In genomic region chr9:22108581-22109370, GRCh38 we compare ENCODE assay signal across 22 cellular contexts.
DNase-seq lines count a peak whose midpoint lies in the region; ATAC-seq and TF ChIP-seq lines count a peak whose summit lies in the region.
"Had no signal": no experiment of that assay in that cellular context is flagged by ENCODE, and none has a peak within 500 bp of the region (broad histone marks: within the 10 kb centered on the region; RNA-seq: fewer than 3 reads in every experiment).

No MANE protein-coding gene starts in this region.

- DNase-seq in HCEC 1CT (peak; percentile 37), amniotic epithelial cell (ENCODE audit: low read depth) (peak; percentile 28), foreskin keratinocyte (no peak), progenitor cell of endocrine pancreas (ENCODE audit: low spot score, unreplicated experiment) (no peak), SKM-1 treated with dmso at 0.1 percent for 144 hours (lab: John Stamatoyannopoulos, UW; ENCODE audit: unreplicated experiment) (no peak)
- DNase-seq in activated CD4-positive, alpha-beta T cell treated with anti-CD3 and anti-CD28 coated beads, Interleukin-2, amount 50 U/mL, for 1 hour: no peak
- DNase-seq: activated CD4-positive, alpha-beta T cell treated with anti-CD3 and anti-CD28 coated beads, Interleukin-2, amount 10 ng/mL, durations not matched to agents 24 days and 14 days; activated CD8-positive, alpha-beta memory T cell treated with anti-CD3 and anti-CD28 coated beads, Interleukin-2, amount 50 U/mL, for 4 hours; amniotic stem cell; caudate nucleus; left lung; MV-4-11; NCI-H187; NCI-H2227 treated with DMSO at 0.1 percent for 48 hours; NCI-H82; PC-3; SIG-M5; T-helper 1 cell had no signal

- peaks cover 5% of the 10 kb centered on the region for H3K9me3 Mint-ChIP-seq in progenitor cell of endocrine pancreas (ENCODE audit: low read depth)
- H3K9me3 Mint-ChIP-seq: neural crest cell had no signal

- peak overlapping the region; percentile 33 for H3K27ac ChIP-seq in foreskin keratinocyte
- H3K27ac ChIP-seq: BLaER1 treated with 17β-estradiol and CSF1 and Interleukin-3, amounts not matched to agents 10 nM and 100 nM had no signal

- ATAC-seq in foreskin keratinocyte: no peak
- no peak for ATAC-seq in GM21737 (IDR thresholded peaks at IDR 0.05; ENCODE audit: unreplicated experiment)
- no peak for ATAC-seq in HG03457 (IDR thresholded peaks at IDR 0.05; ENCODE audit: unreplicated experiment)
- ATAC-seq: left lung, PC-3 had no signal

- TF ChIP-seq CTCF in foreskin keratinocyte (conservative IDR thresholded peaks at IDR 0.05): no peak
- no peak for TF ChIP-seq CTCF in progenitor cell of endocrine pancreas (IDR thresholded peaks at IDR 0.05; ENCODE audit: unreplicated experiment)

- H3K27me3 ChIP-seq in foreskin keratinocyte: no peaks in the 10 kb centered on the region
- H3K27me3 ChIP-seq: BLaER1 treated with 17β-estradiol and CSF1 and Interleukin-3, amounts not matched to agents 10 nM and 100 nM had no signal

- H3K27ac Mint-ChIP-seq in progenitor cell of endocrine pancreas: peak overlapping the region; percentile 89
- H3K27ac Mint-ChIP-seq: activated CD4-positive, alpha-beta T cell treated with anti-CD3 and anti-CD28 coated beads, Interleukin-2, amount 10 ng/mL, durations not matched to agents 24 days and 14 days had no signal

- H3K27me3 Mint-ChIP-seq in progenitor cell of endocrine pancreas: no peaks in the 10 kb centered on the region

- H3K4me1 Mint-ChIP-seq in progenitor cell of endocrine pancreas (ENCODE audit: low read depth): peaks cover 39% of the 10 kb centered on the region
- H3K4me1 Mint-ChIP-seq: neural crest cell had no signal

- H3K4me1 ChIP-seq in foreskin keratinocyte: peaks cover 32% of the 10 kb centered on the region

- H3K4me3 Mint-ChIP-seq in progenitor cell of endocrine pancreas (ENCODE audit: low read depth): no peak overlapping the region
- H3K4me3 Mint-ChIP-seq: activated CD4-positive, alpha-beta T cell treated with anti-CD3 and anti-CD28 coated beads, Interleukin-2, amount 10 ng/mL, durations not matched to agents 24 days and 14 days; neural crest cell had no signal

- no peaks in the 10 kb centered on the region for H3K36me3 Mint-ChIP-seq in progenitor cell of endocrine pancreas (ENCODE audit: insufficient read depth)

Comparison
In these comparisons a context has a peak if more than half of its experiments do, and no peak if none do; other contexts are left out.
1. DNase-seq: peak in HCEC 1CT (single experiment) and amniotic epithelial cell (single experiment); none in foreskin keratinocyte (0 of 2), progenitor cell of endocrine pancreas (single experiment), activated CD4-positive, alpha-beta T cell treated with anti-CD3 and anti-CD28 coated beads, Interleukin-2, amount 50 U/mL, for 1 hour (single experiment) and SKM-1 treated with dmso at 0.1 percent for 144 hours (single experiment).